In genomic region chr18:48541747-48542108, GRCh38 we compare ENCODE assay signal across 1 cellular context.
TF ChIP-seq lines count a peak whose summit lies in the region.

No MANE protein-coding gene starts in this region.

TF ChIP-seq in SK-N-SH treated with all-trans-retinoic acid at 6 μM for 48 hours, 23 proteins besides CTCF, POLR2A, EP300 and RAD21 (continued from another document):
- no peak for TF ChIP-seq ARNTL (CRISPR knock-in tag; IDR thresholded peaks at IDR 0.05; ENCODE audit: borderline replicate concordance, low read depth)
- no peak for TF ChIP-seq TCF4 (CRISPR knock-in tag; IDR thresholded peaks at IDR 0.05; ENCODE audit: borderline replicate concordance)
- TF ChIP-seq TOX (CRISPR knock-in tag; IDR thresholded peaks at IDR 0.05; ENCODE audit: borderline replicate concordance), result no peak
- TF ChIP-seq PATZ1 (CRISPR knock-in tag; IDR thresholded peaks at IDR 0.05; ENCODE audit: borderline replicate concordance), result no peak
- TF ChIP-seq ZNF70 (CRISPR knock-in tag; IDR thresholded peaks at IDR 0.05), result no peak
